8 cellular contexts compared by ENCODE assay signal in the genomic region with DNA sequence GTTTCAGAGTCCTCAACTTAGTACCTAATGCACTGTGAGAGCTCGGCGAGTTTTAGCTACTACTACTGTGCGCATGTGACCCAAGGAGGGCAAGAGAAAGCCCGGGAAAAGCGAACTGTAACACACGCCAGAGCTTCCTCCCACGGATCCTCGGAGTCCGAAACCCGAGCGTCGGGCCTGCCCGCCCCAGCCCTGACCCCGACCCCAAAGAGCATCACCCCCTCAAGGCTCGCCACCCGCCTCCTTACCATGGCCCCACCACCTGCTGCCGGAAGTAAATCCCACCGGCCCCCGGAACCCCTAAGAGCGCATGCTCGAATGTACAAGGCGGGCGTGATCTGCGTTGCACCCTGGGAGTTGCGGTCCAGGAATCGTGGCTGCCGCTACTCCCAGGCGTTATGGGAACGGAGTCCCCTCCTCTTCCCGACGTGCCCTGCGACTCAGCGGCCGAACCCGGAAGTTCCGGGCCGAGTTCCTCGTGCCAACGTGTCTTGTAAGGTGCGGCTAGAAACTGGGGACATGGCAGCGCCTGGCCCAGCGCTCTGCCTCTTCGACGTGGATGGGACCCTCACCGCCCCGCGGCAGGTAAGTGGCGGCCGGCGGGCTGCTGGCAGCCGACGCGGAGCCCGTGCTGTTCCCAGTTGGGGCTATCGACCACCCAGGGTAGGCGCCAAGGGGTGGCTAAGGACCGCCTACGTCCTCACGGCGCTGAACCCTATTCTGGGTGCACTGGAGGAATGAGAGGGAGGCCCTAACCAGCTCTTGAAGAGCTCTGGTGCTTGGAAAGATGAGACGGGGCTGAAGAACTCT. TPM values are rescaled to one million over a fixed set of nuclear protein-coding genes. Genes with fewer than 3 reads are reported as not detected.
A peak's percentile ranks its signal among the peaks of the same experiment; 100 is the strongest.
DNase-seq lines count a peak whose midpoint lies in the region; ATAC-seq and TF ChIP-seq lines count a peak whose summit lies in the region.

A gene (plus strand): TSS at position 476 of the 810 bp plus-strand sequence. CDS start 44 bp downstream, at position 520.
A gene with protein sequence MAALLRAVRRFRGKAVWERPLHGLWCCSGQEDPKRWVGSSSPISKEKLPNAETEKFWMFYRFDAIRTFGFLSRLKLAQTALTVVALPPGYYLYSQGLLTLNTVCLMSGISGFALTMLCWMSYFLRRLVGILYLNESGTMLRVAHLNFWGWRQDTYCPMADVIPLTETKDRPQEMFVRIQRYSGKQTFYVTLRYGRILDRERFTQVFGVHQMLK (minus strand): TSS at position 276 of the 810 bp plus-strand sequence. CDS start 25 bp downstream, at position 251.

- H3K36me3 ChIP-seq in GM06990 (ENCODE audit: control insufficient read depth, insufficient read depth, low read length) = peaks cover 4% of the 10 kb centered on the region
- peaks cover 0 to 39% of the 10 kb centered on the region in 2 donors for H3K36me3 ChIP-seq in gastroesophageal sphincter
- peaks cover 9% of the 10 kb centered on the region for H3K36me3 ChIP-seq in neutrophil

- H3K4me1 ChIP-seq in gastroesophageal sphincter = peaks cover 0 to 57% (median 29%) of the 10 kb centered on the region in 3 donors
- H3K4me1 ChIP-seq in neutrophil (ENCODE audit: control insufficient read depth in 1 of 2, insufficient read depth in 1 of 2, low read depth in 1 of 2, low read length in 1 of 2) = peaks cover 22 to 24% of the 10 kb centered on the region in 2 experiments

- 0% methylated on average over 2 to 12 of the region's 61 CpGs for WGBS in gastroesophageal sphincter (ENCODE audit: low coverage in 1 of 2), 2 donors

- H3K36me3 Mint-ChIP-seq in activated naive CD4-positive, alpha-beta T cell treated with anti-CD3 and anti-CD28 coated beads for 36 hours (ENCODE audit: low read depth) = peaks cover 27% of the 10 kb centered on the region

- peaks cover 49% of the 10 kb centered on the region for H3K4me1 Mint-ChIP-seq in activated naive CD4-positive, alpha-beta T cell treated with anti-CD3 and anti-CD28 coated beads for 36 hours (ENCODE audit: low read depth)

- DNase-seq in GM06990 (ENCODE audit: extremely low read depth, insufficient read length) (peak; percentile 95), NB4 (ENCODE audit: low read depth) (peak; percentile 98), SK-N-DZ (ENCODE audit: low spot score) (peak; percentile 97), substantia nigra (lab: John Stamatoyannopoulos, UW) (peak; percentile 88 to 99 (median 97))
- DNase-seq in activated naive CD4-positive, alpha-beta T cell treated with anti-CD3 and anti-CD28 coated beads for 36 hours = peak; percentile 96

- H3K27ac Mint-ChIP-seq in activated naive CD4-positive, alpha-beta T cell treated with anti-CD3 and anti-CD28 coated beads for 36 hours = peak within 1 kb of the TSS; percentile 91

- H3K9me3 Mint-ChIP-seq in activated naive CD4-positive, alpha-beta T cell treated with anti-CD3 and anti-CD28 coated beads for 36 hours = no peaks in the 10 kb centered on the region

- peak; percentile 76 for TF ChIP-seq POLR2A in NB4 (IDR thresholded peaks at IDR 0.05; ENCODE audit: extremely low read depth, insufficient read length)
- TF ChIP-seq POLR2A in gastroesophageal sphincter (IDR thresholded peaks at IDR 0.05) = peak; percentile 37 to 40

- ATAC-seq in HG02571 (IDR thresholded peaks at IDR 0.05; ENCODE audit: unreplicated experiment) = peak; percentile 94
- peak; percentile 98 for ATAC-seq in gastroesophageal sphincter

- no peaks in the 10 kb centered on the region for H3K27me3 Mint-ChIP-seq in activated naive CD4-positive, alpha-beta T cell treated with anti-CD3 and anti-CD28 coated beads for 36 hours (ENCODE audit: low read depth)

- H3K4me3 ChIP-seq in GM06990 (replicated peaks; ENCODE audit: low read depth, low read length) (peak within 1 kb of the TSS; percentile 98), NB4 (ENCODE audit: low read depth, low read length) (peak within 1 kb of the TSS; percentile 82), gastroesophageal sphincter (peak within 1 kb of the TSS; percentile 75 to 89), neutrophil (ENCODE audit: low read depth in 1 of 2, low read length in 1 of 2) (peak within 1 kb of the TSS; percentile 81 to 85)

- intact Hi-C loops in activated naive CD4-positive, alpha-beta T cell treated with anti-CD3 and anti-CD28 coated beads for 36 hours (cut with micrococcal nuclease) = loop anchor here (1.0 to 5.0 kb wide), 9 partner anchors 71 to 337 kb away; a partner anchor contains a TSS

- TF ChIP-seq EP300 in gastroesophageal sphincter (IDR thresholded peaks at IDR 0.05) = no peak

- TF ChIP-seq CTCF in GM06990 (IDR thresholded peaks at IDR 0.05; ENCODE audit: insufficient read depth, low read length, poor library complexity, severe bottlenecking) (no peak), NB4 (IDR thresholded peaks at IDR 0.05; ENCODE audit: low read depth, low read length) (no peak), gastroesophageal sphincter (IDR thresholded peaks at IDR 0.05) (peak in 1 of 4 experiments; percentile 26), neutrophil (IDR thresholded peaks at IDR 0.05) (peak; percentile 60)

- H3K9me3 ChIP-seq in gastroesophageal sphincter (no peaks in the 10 kb centered on the region), neutrophil (no peaks in the 10 kb centered on the region)

- peak within 1 kb of the TSS; percentile 95 for H3K4me3 Mint-ChIP-seq in activated naive CD4-positive, alpha-beta T cell treated with anti-CD3 and anti-CD28 coated beads for 36 hours

- CTCF ChIA-PET in activated naive CD4-positive, alpha-beta T cell treated with anti-CD3 and anti-CD28 coated beads for 36 hours (lab: Charles Lee) = interaction anchor here (1.5 kb wide), 1 partner anchor 139 kb away, joined by 3 read pairs; no protein-coding TSS in a partner anchor

- peak within 1 kb of the TSS; percentile 47 to 86 (median 81) for H3K27ac ChIP-seq in gastroesophageal sphincter
- peak within 1 kb of the TSS; percentile 70 for H3K27ac ChIP-seq in neutrophil
- H3K27ac ChIP-seq in substantia nigra (ENCODE audit: low read depth, low read length, poor library complexity, severe bottlenecking) = peak within 1 kb of the TSS; percentile 79

- no peaks in the 10 kb centered on the region for H3K27me3 ChIP-seq in GM06990 (replicated peaks; ENCODE audit: control insufficient read depth, insufficient read depth, low read length)
- H3K27me3 ChIP-seq in gastroesophageal sphincter = no peaks in the 10 kb centered on the region
- no peaks in the 10 kb centered on the region for H3K27me3 ChIP-seq in neutrophil

RNA-seq across cellular contexts. Expression of the first gene that starts in this region (rescaled TPM):
- 26.8 and 32.5 TPM in 2 replicates for polyA plus RNA-seq in SK-N-DZ (2014; cell fraction: cytosol; rRNA removed)
- 20.8 and 35.5 TPM in 2 replicates for polyA plus RNA-seq in SK-N-DZ (2014; cell fraction: nucleus; rRNA removed)
- total RNA-seq in activated naive CD4-positive, alpha-beta T cell treated with anti-CD3 and anti-CD28 coated beads for 36 hours = 10 to 100 TPM; 20.1 to 20.8 TPM
- 10 to 100 TPM; 15.4 to 29.0 (median 20.3) TPM for total RNA-seq in gastroesophageal sphincter

RNA-seq across cellular contexts. Expression of the second gene that starts in this region (rescaled TPM):
- polyA plus RNA-seq in SK-N-DZ (2014; cell fraction: cytosol; rRNA removed) = 10.1 and 10.9 TPM in 2 replicates
- 7.6 and 10.4 TPM in 2 replicates for polyA plus RNA-seq in SK-N-DZ (2014; cell fraction: nucleus; rRNA removed)
- total RNA-seq in activated naive CD4-positive, alpha-beta T cell treated with anti-CD3 and anti-CD28 coated beads for 36 hours = 10 to 100 TPM; 12.1 to 12.6 TPM
- 10 to 100 TPM in 1 of 4 donors, 1 to 10 TPM in 3; 7.2 to 11.3 (median 8.9) TPM for total RNA-seq in gastroesophageal sphincter

Comparison
In these comparisons a context has a peak if more than half of its experiments do, and no peak if none do; other contexts are left out.
1. Peak in every context shown above with its lines: DNase-seq, ATAC-seq, H3K4me3 ChIP-seq and H3K27ac ChIP-seq.